In the genomic region with DNA sequence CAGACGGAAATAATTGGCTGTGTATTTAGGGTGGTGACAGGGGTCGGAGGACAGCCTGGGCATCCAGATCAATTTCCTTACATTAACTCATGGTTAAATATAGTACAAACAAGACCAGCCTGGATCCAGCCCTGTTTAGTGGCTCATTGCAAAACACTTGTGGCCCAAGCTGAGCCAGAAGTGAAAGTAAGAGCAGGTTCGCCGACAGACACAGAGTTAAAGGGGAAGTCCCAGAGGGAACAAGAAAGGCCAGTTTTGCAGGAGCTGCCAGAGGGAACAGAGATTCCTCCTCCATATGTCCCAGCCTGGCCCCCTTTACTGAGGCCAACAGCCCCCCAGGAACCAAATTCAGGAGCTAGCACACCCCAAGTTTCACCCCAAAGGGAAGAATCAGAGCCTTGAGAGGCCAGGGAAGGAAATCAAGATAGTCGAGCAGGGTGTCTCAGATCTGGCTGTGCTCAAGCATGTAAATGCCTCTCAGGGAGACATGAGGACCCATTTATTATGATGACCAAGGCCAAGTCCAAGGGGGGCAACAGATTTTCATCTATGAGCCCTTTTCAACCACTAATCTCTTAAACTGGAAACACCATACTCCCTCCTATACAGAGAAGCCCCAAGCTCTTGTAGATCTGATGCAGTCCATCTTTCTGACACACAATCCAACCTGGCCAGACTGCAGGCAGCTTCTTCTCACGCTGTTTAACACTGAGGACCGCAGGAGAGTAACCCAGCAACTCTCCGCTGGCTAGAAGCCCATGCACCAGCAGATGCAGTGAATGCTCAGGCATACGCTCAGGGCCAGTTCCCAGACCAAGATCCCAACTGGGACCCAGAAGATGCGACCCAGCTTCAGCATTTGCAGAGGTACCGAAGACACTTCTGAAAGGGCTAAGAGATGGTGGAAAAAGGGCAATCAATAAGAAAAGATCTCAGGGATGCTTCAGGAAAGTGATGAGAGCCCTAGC, we compare ENCODE assay signal across 8 cellular contexts. TPM values are rescaled to one million over a fixed set of nuclear protein-coding genes. Genes with fewer than 3 reads are reported as not detected.
DNase-seq lines count a peak whose midpoint lies in the region; ATAC-seq, FAIRE-seq and TF ChIP-seq lines count a peak whose summit lies in the region.

No MANE protein-coding gene starts in this region.

- H3K4me3 Mint-ChIP-seq in activated B cell treated with CpG ODN at 0.5 μM for 24 hours, result peak overlapping the region; percentile 79

- intact Hi-C loops in activated B cell treated with CpG ODN at 0.5 μM for 24 hours (cut with micrococcal nuclease) (loop anchor here (1.0 to 5.0 kb wide), 3 partner anchors 16 to 464 kb away; partner anchors contain the start of gene MRPS33), sciatic nerve (cut with DNase I) (loop anchor here (5.0 kb wide), 1 partner anchor 140 kb away; no protein-coding TSS in a partner anchor)

- no peak for FAIRE-seq in RCC 7860 (lab: Jason Lieb, UNC)

- no peaks in the 10 kb centered on the region for H3K27me3 ChIP-seq in HL-60 (ENCODE audit: insufficient read depth, poor library complexity, severe bottlenecking)

- H3K27ac ChIP-seq in HL-60 (replicated peaks), result no peak overlapping the region

- H3K27me3 Mint-ChIP-seq in activated B cell treated with CpG ODN at 0.5 μM for 24 hours, result peaks cover 2% of the 10 kb centered on the region

- no peaks in the 10 kb centered on the region for H3K9me3 Mint-ChIP-seq in activated B cell treated with CpG ODN at 0.5 μM for 24 hours

- DNase-seq in DMS79 (lab: John Stamatoyannopoulos, UW) (peak; percentile 41), HL-60 (ENCODE audit: low read depth in 1 of 2, low spot score in 1 of 2) (peak; percentile 52 to 86), activated B cell treated with CpG ODN at 0.5 μM for 24 hours (no peak), fibroblast of villous mesenchyme (ENCODE audit: low read depth) (peak; percentile 86), sciatic nerve (ENCODE audit: low spot score) (peak; percentile 64), RCC 7860 (ENCODE audit: low spot score) (no peak), NCI-H187 (lab: John Stamatoyannopoulos, UW) (no peak)

- peaks cover 20% of the 10 kb centered on the region for H3K4me1 Mint-ChIP-seq in activated B cell treated with CpG ODN at 0.5 μM for 24 hours

- POLR2A ChIA-PET in activated B cell treated with CpG ODN at 0.5 μM for 24 hours (lab: Charles Lee), result interaction anchor here (0.5 to 1.4 kb wide), 3 partner anchors 16 to 179 kb away, joined by 3 to 7 read pairs (median 4); partner anchors contain the start of gene ADCK2

- no peak for TF ChIP-seq CTCF in HL-60 (IDR thresholded peaks at IDR 0.05; ENCODE audit: insufficient read depth, low read length)
- no peak for TF ChIP-seq CTCF in activated B cell treated with CpG ODN at 0.5 μM for 24 hours (IDR thresholded peaks at IDR 0.05)
- no peak for TF ChIP-seq CTCF in fibroblast of villous mesenchyme (IDR thresholded peaks at IDR 0.05; ENCODE audit: insufficient read depth, low read depth, low read length)

- CTCF ChIA-PET in activated B cell treated with CpG ODN at 0.5 μM for 24 hours (lab: Charles Lee), result interaction anchor here (1.2 to 1.9 kb wide), 2 partner anchors 139 to 355 kb away, joined by 3 to 4 read pairs; no protein-coding TSS in a partner anchor

- H3K27ac Mint-ChIP-seq in activated B cell treated with CpG ODN at 0.5 μM for 24 hours, result peak overlapping the region; percentile 90

- no peaks in the 10 kb centered on the region for H3K36me3 Mint-ChIP-seq in activated B cell treated with CpG ODN at 0.5 μM for 24 hours (ENCODE audit: low read depth)

- ATAC-seq in GM19468 (IDR thresholded peaks at IDR 0.05; ENCODE audit: extremely low read depth, unreplicated experiment) (peak; percentile 81), activated B cell treated with CpG ODN at 0.5 μM for 24 hours (ENCODE audit: low read depth) (peak; percentile 93), sciatic nerve (peak; percentile 66)

- H3K4me3 ChIP-seq in HL-60 (replicated peaks; ENCODE audit: insufficient read depth, low read length) (no peak overlapping the region), fibroblast of villous mesenchyme (ENCODE audit: low read depth, low read length) (peak overlapping the region; percentile 48)

RNA-seq across cellular contexts. Expression of gene ADCK2, which starts 15.9 kb away (rescaled TPM):
- total RNA-seq in activated B cell treated with CpG ODN at 0.5 μM for 24 hours (17.6 and 19.1 TPM in 2 replicates), fibroblast of villous mesenchyme (12.9 and 20.3 TPM in 2 replicates), sciatic nerve (13.9 TPM)

RNA-seq across cellular contexts. Expression of gene DENND2A, which starts 16.2 kb away (rescaled TPM):
- total RNA-seq in activated B cell treated with CpG ODN at 0.5 μM for 24 hours, result not detected in 2 replicates
- 25.5 and 26.7 TPM in 2 replicates for total RNA-seq in fibroblast of villous mesenchyme
- 37.6 TPM for total RNA-seq in sciatic nerve

RNA-seq across cellular contexts. Expression of gene NDUFB2, which starts 39.7 kb away (rescaled TPM):
- total RNA-seq in activated B cell treated with CpG ODN at 0.5 μM for 24 hours (140 and 168 TPM in 2 replicates), fibroblast of villous mesenchyme (71.8 and 91.1 TPM in 2 replicates), sciatic nerve (119 TPM)

Comparison
In these comparisons a context has a peak if more than half of its experiments do, and no peak if none do; other contexts are left out.
1. DNase-seq: peak in DMS79 (single experiment), HL-60 (2 of 2), fibroblast of villous mesenchyme (single experiment) and sciatic nerve (single experiment); none in activated B cell treated with CpG ODN at 0.5 μM for 24 hours (single experiment), RCC 7860 (single experiment) and NCI-H187 (0 of 2).
2. RNA of gene DENND2A, which starts 16.2 kb away (total RNA-seq): 37.6 TPM in sciatic nerve (single experiment) and 25.5 to 26.7 TPM in fibroblast of villous mesenchyme; not detected in activated B cell treated with CpG ODN at 0.5 μM for 24 hours; every median in the first group is over 10 times any median in the second.
3. Peak in every context shown above with its lines, with median percentiles within 50 percentile points of each other: ATAC-seq.